In the genomic region with DNA sequence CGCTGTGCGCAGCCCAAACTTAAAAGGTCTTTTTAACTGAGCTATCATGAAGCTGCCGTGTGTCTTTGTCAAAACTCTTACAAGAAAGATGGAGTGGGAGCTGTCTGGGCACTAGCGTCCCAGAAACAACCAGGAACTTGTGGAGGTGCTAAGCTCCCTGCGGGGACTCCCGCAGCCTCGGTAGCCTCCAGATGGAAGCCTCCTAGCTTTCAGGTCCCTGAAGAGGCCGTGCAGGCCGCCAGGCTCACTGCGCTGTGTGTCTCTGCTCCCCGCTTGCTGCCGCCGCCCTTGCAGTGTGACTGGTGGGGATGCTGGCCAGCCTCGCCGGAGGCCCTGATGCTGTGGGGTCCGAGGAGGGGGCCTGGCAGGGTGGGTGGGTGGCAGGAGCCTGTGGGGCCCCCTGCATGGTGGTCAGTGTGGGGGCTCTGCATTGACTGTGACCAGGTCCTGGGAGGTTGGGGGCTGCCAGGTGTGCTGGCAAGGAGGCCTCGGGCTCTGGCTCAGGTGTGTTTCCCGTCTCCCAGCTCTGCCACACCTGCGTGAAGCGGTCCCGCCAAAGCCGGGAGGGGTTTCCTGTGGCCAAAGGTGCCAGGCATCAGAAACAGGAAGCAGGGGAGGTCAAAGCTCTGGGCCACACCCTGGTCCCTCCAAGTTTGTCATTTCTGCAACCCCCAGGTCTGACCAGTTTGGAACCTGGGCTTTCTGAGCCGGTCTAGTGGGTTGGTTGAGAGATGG, we compare ENCODE assay signal across 1 cellular context.
TF ChIP-seq lines count a peak whose summit lies in the region.

No MANE protein-coding gene starts in this region.

TF ChIP-seq in A549, 52 proteins besides CTCF, POLR2A, EP300 and RAD21:
- no peak for TF ChIP-seq SMC3 (IDR thresholded peaks at IDR 0.05)
- TF ChIP-seq, protein P1, sequence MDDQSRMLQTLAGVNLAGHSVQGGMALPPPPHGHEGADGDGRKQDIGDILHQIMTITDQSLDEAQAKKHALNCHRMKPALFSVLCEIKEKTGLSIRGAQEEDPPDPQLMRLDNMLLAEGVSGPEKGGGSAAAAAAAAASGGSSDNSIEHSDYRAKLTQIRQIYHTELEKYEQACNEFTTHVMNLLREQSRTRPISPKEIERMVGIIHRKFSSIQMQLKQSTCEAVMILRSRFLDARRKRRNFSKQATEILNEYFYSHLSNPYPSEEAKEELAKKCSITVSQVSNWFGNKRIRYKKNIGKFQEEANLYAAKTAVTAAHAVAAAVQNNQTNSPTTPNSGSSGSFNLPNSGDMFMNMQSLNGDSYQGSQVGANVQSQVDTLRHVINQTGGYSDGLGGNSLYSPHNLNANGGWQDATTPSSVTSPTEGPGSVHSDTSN (IDR thresholded peaks at IDR 0.05): no peak
- TF ChIP-seq, protein P2, sequence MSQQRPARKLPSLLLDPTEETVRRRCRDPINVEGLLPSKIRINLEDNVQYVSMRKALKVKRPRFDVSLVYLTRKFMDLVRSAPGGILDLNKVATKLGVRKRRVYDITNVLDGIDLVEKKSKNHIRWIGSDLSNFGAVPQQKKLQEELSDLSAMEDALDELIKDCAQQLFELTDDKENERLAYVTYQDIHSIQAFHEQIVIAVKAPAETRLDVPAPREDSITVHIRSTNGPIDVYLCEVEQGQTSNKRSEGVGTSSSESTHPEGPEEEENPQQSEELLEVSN (IDR thresholded peaks at IDR 0.05; ENCODE audit: borderline replicate concordance, low read depth): no peak
- no peak for TF ChIP-seq MAFK (IDR thresholded peaks at IDR 0.05; ENCODE audit: partially characterized antibody)
- TF ChIP-seq EHMT2 (IDR thresholded peaks at IDR 0.05; ENCODE audit: low read depth): no peak
- TF ChIP-seq JUN (IDR thresholded peaks at IDR 0.05): no peak
- TF ChIP-seq FOXS1 (CRISPR knock-in tag; IDR thresholded peaks at IDR 0.05): no peak
- TF ChIP-seq, protein P3, sequence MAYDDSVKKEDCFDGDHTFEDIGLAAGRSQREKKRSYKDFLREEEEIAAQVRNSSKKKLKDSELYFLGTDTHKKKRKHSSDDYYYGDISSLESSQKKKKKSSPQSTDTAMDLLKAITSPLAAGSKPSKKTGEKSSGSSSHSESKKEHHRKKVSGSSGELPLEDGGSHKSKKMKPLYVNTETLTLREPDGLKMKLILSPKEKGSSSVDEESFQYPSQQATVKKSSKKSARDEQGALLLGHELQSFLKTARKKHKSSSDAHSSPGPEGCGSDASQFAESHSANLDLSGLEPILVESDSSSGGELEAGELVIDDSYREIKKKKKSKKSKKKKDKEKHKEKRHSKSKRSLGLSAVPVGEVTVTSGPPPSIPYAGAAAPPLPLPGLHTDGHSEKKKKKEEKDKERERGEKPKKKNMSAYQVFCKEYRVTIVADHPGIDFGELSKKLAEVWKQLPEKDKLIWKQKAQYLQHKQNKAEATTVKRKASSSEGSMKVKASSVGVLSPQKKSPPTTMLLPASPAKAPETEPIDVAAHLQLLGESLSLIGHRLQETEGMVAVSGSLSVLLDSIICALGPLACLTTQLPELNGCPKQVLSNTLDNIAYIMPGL (CRISPR knock-in tag; IDR thresholded peaks at IDR 0.05; ENCODE audit: borderline replicate concordance): no peak
- TF ChIP-seq TFCP2L1 (CRISPR knock-in tag; IDR thresholded peaks at IDR 0.05): no peak
- TF ChIP-seq SREBF2 (IDR thresholded peaks at IDR 0.05): no peak
TF ChIP-seq in A549: peak in this region for 0.
